Comparison of ENCODE assay signal across 10 cellular contexts in genomic region chr10:80144302-80145131, GRCh38. TPM values are rescaled to one million over a fixed set of nuclear protein-coding genes. Genes with fewer than 3 reads are reported as not detected.
DNase-seq lines count a peak whose midpoint lies in the region; ATAC-seq, FAIRE-seq and TF ChIP-seq lines count a peak whose summit lies in the region.
"Had no signal": no experiment of that assay in that cellular context is flagged by ENCODE, and none has a peak within 500 bp of the region (broad histone marks: within the 10 kb centered on the region; RNA-seq: fewer than 3 reads in every experiment).

No MANE protein-coding gene starts in this region.

- peaks cover 4% of the 10 kb centered on the region for H3K9me3 Mint-ChIP-seq in activated naive CD4-positive, alpha-beta T cell treated with anti-CD3 and anti-CD28 coated beads for 36 hours

- H3K27ac ChIP-seq in HepG2 (ENCODE audit: extremely low read length, insufficient read depth, low read length) (no peak overlapping the region), tibial artery (peak overlapping the region in 1 of 2 donors; percentile 35)
- H3K27ac ChIP-seq: 22Rv1 had no signal

- H3K36me3 ChIP-seq in HepG2 (replicated peaks in 1 of 2; ENCODE audit: control insufficient read depth in 1 of 2, insufficient read depth in 2 of 2, low read length in 2 of 2), result no peaks in the 10 kb centered on the region
- H3K36me3 ChIP-seq in tibial artery, result peaks cover 4 to 13% (median 11%) of the 10 kb centered on the region in 3 donors

- H3K4me1 ChIP-seq in HepG2 (ENCODE audit: insufficient read depth, low read length) (peaks cover 30% of the 10 kb centered on the region), tibial artery (peaks cover 0 to 18% (median 13%) of the 10 kb centered on the region in 4 donors)

- in situ Hi-C loops in HepG2 (cut with HindIII; ENCODE audit: extremely low pct_ligation_motif_present, low pct_unique_long_range_greater_than_20kb), result loop anchor here (5.0 kb wide), 1 partner anchor 78 kb away; no protein-coding TSS in a partner anchor

- TF ChIP-seq CTCF in HepG2 (CRISPR knock-in tag; IDR thresholded peaks at IDR 0.05) (no peak), tibial artery (IDR thresholded peaks at IDR 0.05) (no peak)

- no peak for TF ChIP-seq POLR2A in HepG2 (IDR thresholded peaks at IDR 0.05; ENCODE audit: insufficient read depth in 1 of 2, low read depth in 2 of 2, low read length in 2 of 2)

- H3K27me3 Mint-ChIP-seq in activated naive CD4-positive, alpha-beta T cell treated with anti-CD3 and anti-CD28 coated beads for 36 hours (ENCODE audit: low read depth), result peaks cover 3% of the 10 kb centered on the region

- H3K9me3 ChIP-seq in HepG2 (ENCODE audit: low read length), result no peaks in the 10 kb centered on the region
- H3K9me3 ChIP-seq in tibial artery, result peaks cover 0 to 7% (median 0%) of the 10 kb centered on the region in 3 donors

- H3K4me3 ChIP-seq in HepG2 (replicated peaks in 1 of 3; ENCODE audit: insufficient read depth in 1 of 3, low read depth in 2 of 3, low read length in 3 of 3), result peak overlapping the region in 1 of 3 experiments; percentile 42; a peak in 1 of 6 replicates
- H3K4me3 ChIP-seq in tibial artery, result no peak overlapping the region

- TF ChIP-seq RAD21 in HepG2 (CRISPR knock-in tag; IDR thresholded peaks at IDR 0.05), result no peak

- H3K36me3 Mint-ChIP-seq in activated naive CD4-positive, alpha-beta T cell treated with anti-CD3 and anti-CD28 coated beads for 36 hours (ENCODE audit: low read depth), result peaks cover 9% of the 10 kb centered on the region

- H3K27me3 ChIP-seq in HepG2 (ENCODE audit: control insufficient read depth in 1 of 2, insufficient read depth in 2 of 2, low read length in 2 of 2) (0 out of 5 replicates have a peak, but pooled peaks cover 0 to 4% of the 10 kb centered on the region in 2 experiments), tibial artery (no peaks in the 10 kb centered on the region)

- DNase-seq in DMS 273 (lab: John Stamatoyannopoulos, UW; ENCODE audit: unreplicated experiment) (peak; percentile 33), DMS 273 treated with DMSO at 0.1 percent for 48 hours (lab: John Stamatoyannopoulos, UW) (no peak), NCI-H69 (lab: John Stamatoyannopoulos, UW) (peak; percentile 64), HepG2 (ENCODE audit: low spot score) (no peak), tibial artery (peak; percentile 24 to 69), frontal cortex (ENCODE audit: low spot score in 2 of 2) (no peak)
- DNase-seq in activated naive CD4-positive, alpha-beta T cell treated with anti-CD3 and anti-CD28 coated beads for 36 hours, result peak; percentile 61

- intact Hi-C loops in activated naive CD4-positive, alpha-beta T cell treated with anti-CD3 and anti-CD28 coated beads for 36 hours (cut with micrococcal nuclease), result loop anchor here (1.0 to 10.0 kb wide), 4 partner anchors 59 to 772 kb away; no protein-coding TSS in a partner anchor
- intact Hi-C loops in HepG2 (cut with micrococcal nuclease; ENCODE audit: unreplicated experiment) (loop anchor here (10.0 kb wide), 1 partner anchor 60 kb away; the partner anchor contains the start of gene ANXA11), tibial artery (cut with DNase I; ENCODE audit: low total_unique reads) (no loop called here)

- H3K4me1 Mint-ChIP-seq in activated naive CD4-positive, alpha-beta T cell treated with anti-CD3 and anti-CD28 coated beads for 36 hours (ENCODE audit: low read depth), result peaks cover 15% of the 10 kb centered on the region

- CTCF ChIA-PET in activated naive CD4-positive, alpha-beta T cell treated with anti-CD3 and anti-CD28 coated beads for 36 hours (lab: Charles Lee), result interaction anchor here (0.6 to 5.1 kb wide), 32 partner anchors 8 to 1195 kb away, joined by 3 to 117 read pairs (median 4); no protein-coding TSS in a partner anchor
- CTCF ChIA-PET in HepG2 (lab: Yijun Ruan, JAX; ENCODE audit: low intra/inter-chr PET ratio, low total read pairs), result interaction anchor here (1.7 to 2.6 kb wide), 2 partner anchors 17 to 78 kb away, joined by 4 to 18 read pairs; no protein-coding TSS in a partner anchor

- H3K4me2 ChIP-seq in HepG2 (ENCODE audit: low read depth, low read length), result peak overlapping the region; percentile 75

- 4% methylated on average over 12 of the region's 33 CpGs for WGBS in HepG2 (ENCODE audit: low lambda C conversion rate)

- BruUV-seq in HepG2 (replicated peaks; lab: Mats Ljungman, UMichigan), result no TSS peak

- H3K4me3 Mint-ChIP-seq in activated naive CD4-positive, alpha-beta T cell treated with anti-CD3 and anti-CD28 coated beads for 36 hours, result peak overlapping the region; percentile 67

- ATAC-seq in HG03025 (IDR thresholded peaks at IDR 0.05; ENCODE audit: low FRiP score, unreplicated experiment) (peak; percentile 34), HepG2 (peak; percentile 73)

- 0 out of 2 replicates have a peak overlapping the region, but pooled peaks have one; percentile 5 for H3K9ac ChIP-seq in HepG2 (ENCODE audit: insufficient read depth, low read depth, low read length)

- POLR2A ChIA-PET in HepG2 (lab: Yijun Ruan, JAX), result interaction anchor here (1.2 to 1.4 kb wide), 2 partner anchors 61 to 77 kb away, joined by 3 read pairs; partner anchors contain the start of gene ANXA11

- H2AFZ ChIP-seq in HepG2 (ENCODE audit: low read length), result no peak overlapping the region

- H3K79me2 ChIP-seq in HepG2 (ENCODE audit: insufficient read depth, low read length), result no peaks in the 10 kb centered on the region

- H3K27ac Mint-ChIP-seq in activated naive CD4-positive, alpha-beta T cell treated with anti-CD3 and anti-CD28 coated beads for 36 hours, result no peak overlapping the region

- TF ChIP-seq EP300 in HepG2 (IDR thresholded peaks at IDR 0.05; ENCODE audit: low read depth in 2 of 2, low read length in 2 of 2) (no peak), HepG2 (CRISPR knock-in tag; IDR thresholded peaks at IDR 0.05; ENCODE audit: borderline replicate concordance) (no peak)

- no peaks in the 10 kb centered on the region for H4K20me1 ChIP-seq in HepG2 (ENCODE audit: insufficient read depth, low read length)

- FAIRE-seq in HepG2 (lab: Jason Lieb, UNC) (no peak), frontal cortex (lab: Jason Lieb, UNC) (no peak)

TF ChIP-seq in HepG2, 621 proteins besides CTCF, POLR2A, EP300 and RAD21 (continues in another document):
- TF ChIP-seq FOXK1 (CRISPR knock-in tag; IDR thresholded peaks at IDR 0.05; ENCODE audit: borderline replicate concordance, low read depth) (no peak), GABPB1 (CRISPR knock-in tag; IDR thresholded peaks at IDR 0.05) (0 out of 2 replicates have a peak, but pooled peaks have one; percentile 23), GLMP (CRISPR knock-in tag; IDR thresholded peaks at IDR 0.05; ENCODE audit: borderline replicate concordance) (no peak), STAG1 (CRISPR knock-in tag; IDR thresholded peaks at IDR 0.05) (no peak), SIX1 (CRISPR knock-in tag; IDR thresholded peaks at IDR 0.05; ENCODE audit: borderline replicate concordance) (no peak), ZNF841 (CRISPR knock-in tag; IDR thresholded peaks at IDR 0.05; ENCODE audit: borderline replicate concordance) (no peak)
- TF ChIP-seq, protein P1, sequence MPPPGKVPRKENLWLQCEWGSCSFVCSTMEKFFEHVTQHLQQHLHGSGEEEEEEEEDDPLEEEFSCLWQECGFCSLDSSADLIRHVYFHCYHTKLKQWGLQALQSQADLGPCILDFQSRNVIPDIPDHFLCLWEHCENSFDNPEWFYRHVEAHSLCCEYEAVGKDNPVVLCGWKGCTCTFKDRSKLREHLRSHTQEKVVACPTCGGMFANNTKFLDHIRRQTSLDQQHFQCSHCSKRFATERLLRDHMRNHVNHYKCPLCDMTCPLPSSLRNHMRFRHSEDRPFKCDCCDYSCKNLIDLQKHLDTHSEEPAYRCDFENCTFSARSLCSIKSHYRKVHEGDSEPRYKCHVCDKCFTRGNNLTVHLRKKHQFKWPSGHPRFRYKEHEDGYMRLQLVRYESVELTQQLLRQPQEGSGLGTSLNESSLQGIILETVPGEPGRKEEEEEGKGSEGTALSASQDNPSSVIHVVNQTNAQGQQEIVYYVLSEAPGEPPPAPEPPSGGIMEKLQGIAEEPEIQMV (CRISPR knock-in tag; IDR thresholded peaks at IDR 0.05; ENCODE audit: low read depth), result no peak

RNA-seq across cellular contexts. Expression of gene PLAC9, which starts 12.0 kb away (rescaled TPM):
- total RNA-seq in activated naive CD4-positive, alpha-beta T cell treated with anti-CD3 and anti-CD28 coated beads for 36 hours, result not detected
- not detected in 2 replicates for total RNA-seq in HepG2 (2016; rRNA removed; fragmentation: Illumina TruSeq; extraction: Trizol)
- not detected in 2 replicates for total RNA-seq in HepG2 (2016; cell fraction: cytosol; rRNA removed; fragmentation: Illumina TruSeq; extraction: Trizol; ENCODE audit: low read depth)
- not detected in 2 replicates for total RNA-seq in HepG2 (2016; cell fraction: insoluble cytoplasmic fraction; rRNA removed; fragmentation: Illumina TruSeq; extraction: Trizol)
- total RNA-seq in HepG2 (2016; cell fraction: membrane; rRNA removed; fragmentation: Illumina TruSeq; extraction: Trizol), result not detected in 2 replicates
- total RNA-seq in HepG2 (2016; cell fraction: nucleus; rRNA removed; fragmentation: Illumina TruSeq; extraction: Trizol), result not detected in 2 replicates
- not detected in 2 replicates for polyA plus RNA-seq in HepG2 (2011; rRNA removed)
- polyA plus RNA-seq in HepG2 (2011; cell fraction: cytosol; rRNA removed), result not detected in 2 replicates
- polyA plus RNA-seq in HepG2 (2011; cell fraction: nucleus; rRNA removed), result not detected in 2 replicates
- not detected in 2 replicates for polyA plus RNA-seq in HepG2 (2012)
- polyA plus RNA-seq in HepG2 (2016; cell fraction: cytosol; fragmentation: Illumina TruSeq; extraction: Trizol; ENCODE audit: low read depth), result not detected in 2 replicates
- polyA plus RNA-seq in HepG2 (2016; cell fraction: insoluble cytoplasmic fraction; fragmentation: Illumina TruSeq; extraction: Trizol; ENCODE audit: low read depth), result not detected in 2 replicates
- polyA plus RNA-seq in HepG2 (2016; cell fraction: membrane; fragmentation: Illumina TruSeq; extraction: Trizol; ENCODE audit: low read depth), result not detected in 2 replicates
- polyA plus RNA-seq in HepG2 (2016; cell fraction: nucleus; fragmentation: Illumina TruSeq; extraction: Trizol; ENCODE audit: insufficient read depth, low read depth), result not detected in 2 replicates
- polyA minus RNA-seq in HepG2 (2011; rRNA and poly(A)+ RNA removed; ENCODE audit: low replicate concordance), result not detected in 2 replicates
- not detected in 2 replicates for polyA minus RNA-seq in HepG2 (2011; cell fraction: cytosol; rRNA and poly(A)+ RNA removed)
- not detected in 2 replicates for polyA minus RNA-seq in HepG2 (2011; cell fraction: nucleus; rRNA and poly(A)+ RNA removed)
- total RNA-seq in frontal cortex, result 0.82 TPM
- total RNA-seq: kidney epithelial cell had no signal

Comparison
In these comparisons a context has a peak if more than half of its experiments do, and no peak if none do; other contexts are left out.
1. DNase-seq: peak in DMS 273 (single experiment), NCI-H69 (single experiment), activated naive CD4-positive, alpha-beta T cell treated with anti-CD3 and anti-CD28 coated beads for 36 hours (single experiment) and tibial artery (2 of 2); none in DMS 273 treated with DMSO at 0.1 percent for 48 hours (single experiment), HepG2 (single experiment) and frontal cortex (0 of 2).